Comparison of ENCODE assay signal across 1 cellular context in the genomic region with DNA sequence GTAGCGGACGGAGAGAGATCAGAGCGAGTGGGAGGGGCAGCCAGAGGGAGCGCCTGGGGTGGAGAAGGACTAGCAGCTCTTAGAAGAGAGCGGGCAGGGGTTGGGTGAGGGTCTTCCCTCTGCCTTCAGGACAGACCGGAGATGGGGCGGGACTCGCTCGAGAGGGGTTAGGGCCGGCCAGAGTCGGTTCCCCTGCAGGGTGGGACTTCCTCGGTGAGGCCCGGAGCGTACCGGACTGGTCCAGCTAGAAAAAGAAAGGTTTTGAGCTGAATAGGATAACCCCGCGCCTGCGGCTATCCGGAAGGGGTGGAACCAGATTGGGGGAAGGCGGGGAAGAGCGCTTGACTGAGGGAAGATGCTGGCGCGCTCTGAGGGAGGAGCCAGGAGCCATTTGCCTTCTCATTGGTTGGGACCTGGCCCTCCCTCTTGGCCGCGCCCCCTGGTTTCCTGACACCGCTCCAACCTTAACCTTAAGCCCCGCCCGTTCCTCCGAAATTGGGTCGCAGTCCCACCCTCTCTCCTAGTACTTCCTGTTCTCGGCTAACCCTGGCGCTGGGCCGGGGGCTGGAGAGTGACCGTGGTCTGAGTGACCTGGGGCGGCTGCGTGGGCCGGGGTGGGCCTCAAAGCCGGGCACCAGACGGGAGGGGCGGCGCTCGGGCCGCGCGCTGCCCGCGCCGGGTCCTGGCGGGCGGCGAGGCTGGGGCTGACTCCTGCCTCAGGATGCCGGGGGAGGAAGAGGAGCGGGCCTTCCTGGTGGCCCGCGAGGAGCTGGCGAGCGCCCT.
TF ChIP-seq lines count a peak whose summit lies in the region.

Gene RNF31 (plus strand): TSS at position 521 of the 783 bp plus-strand sequence. CDS start 201 bp downstream, at position 722.

TF ChIP-seq in SK-N-SH treated with all-trans-retinoic acid at 6 μM for 48 hours, 23 proteins besides CTCF, POLR2A, EP300 and RAD21 (continued from another document):
- TF ChIP-seq, protein P1, sequence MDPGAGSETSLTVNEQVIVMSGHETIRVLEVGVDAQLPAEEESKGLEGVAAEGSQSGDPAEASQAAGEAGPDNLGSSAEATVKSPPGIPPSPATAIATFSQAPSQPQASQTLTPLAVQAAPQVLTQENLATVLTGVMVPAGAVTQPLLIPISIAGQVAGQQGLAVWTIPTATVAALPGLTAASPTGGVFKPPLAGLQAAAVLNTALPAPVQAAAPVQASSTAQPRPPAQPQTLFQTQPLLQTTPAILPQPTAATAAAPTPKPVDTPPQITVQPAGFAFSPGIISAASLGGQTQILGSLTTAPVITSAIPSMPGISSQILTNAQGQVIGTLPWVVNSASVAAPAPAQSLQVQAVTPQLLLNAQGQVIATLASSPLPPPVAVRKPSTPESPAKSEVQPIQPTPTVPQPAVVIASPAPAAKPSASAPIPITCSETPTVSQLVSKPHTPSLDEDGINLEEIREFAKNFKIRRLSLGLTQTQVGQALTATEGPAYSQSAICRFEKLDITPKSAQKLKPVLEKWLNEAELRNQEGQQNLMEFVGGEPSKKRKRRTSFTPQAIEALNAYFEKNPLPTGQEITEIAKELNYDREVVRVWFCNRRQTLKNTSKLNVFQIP (CRISPR knock-in tag; IDR thresholded peaks at IDR 0.05; ENCODE audit: borderline replicate concordance, low read depth) = no peak
- no peak for TF ChIP-seq ISL1 (CRISPR knock-in tag; IDR thresholded peaks at IDR 0.05)
- TF ChIP-seq CSDC2 (CRISPR knock-in tag; IDR thresholded peaks at IDR 0.05) = no peak
- TF ChIP-seq ARNTL (CRISPR knock-in tag; IDR thresholded peaks at IDR 0.05; ENCODE audit: borderline replicate concordance, low read depth) = no peak
- no peak for TF ChIP-seq BACH2 (CRISPR knock-in tag; IDR thresholded peaks at IDR 0.05; ENCODE audit: borderline replicate concordance)
- no peak for TF ChIP-seq CREB5 (CRISPR knock-in tag; IDR thresholded peaks at IDR 0.05; ENCODE audit: low read depth)
- TF ChIP-seq ZFP30 (CRISPR knock-in tag; IDR thresholded peaks at IDR 0.05) = no peak
